In genomic region chr22:17523925-17524324, GRCh38 we compare ENCODE assay signal across 30 cellular contexts. TPM values are rescaled to one million over a fixed set of nuclear protein-coding genes. Genes with fewer than 3 reads are reported as not detected.
"Had no signal": no experiment of that assay in that cellular context is flagged by ENCODE, and none has a peak within 500 bp of the region (broad histone marks: within the 10 kb centered on the region; RNA-seq: fewer than 3 reads in every experiment).

No MANE protein-coding gene starts in this region.

- H3K36me3 Mint-ChIP-seq: immature natural killer cell; naive thymus-derived CD8-positive, alpha-beta T cell; stimulated activated naive B cell treated with anti-CD40 and anti-IgM and Interleukin-4, amounts not matched to agents 10 μg/mL and 1 μg/mL and 100 μg/mL, for 72 hours had no signal

- H3K4me3 ChIP-seq: lower lobe of right lung, neural progenitor cell, ovary, right atrium auricular region, sigmoid colon, smooth muscle cell, stomach, testis, thyroid gland, transverse colon, upper lobe of left lung, vagina had no signal

- H3K4me1 Mint-ChIP-seq: immature natural killer cell had no signal

- H2AFZ ChIP-seq: neural progenitor cell had no signal

- FAIRE-seq: islet of Langerhans, kidney had no signal

- DNase-seq: hypothalamus; immature natural killer cell; kidney; left colon; lower lobe of right lung; mammary epithelial cell; mesenchymal stem cell; naive thymus-derived CD8-positive, alpha-beta T cell; occipital lobe; ovary; sigmoid colon; stimulated activated CD4-positive, alpha-beta T cell treated with anti-CD3 and anti-CD28 coated beads, Interleukin-1b, Interleukin-23, amount 100 ng/mL, for 48 hours; stimulated activated CD4-positive, alpha-beta T cell treated with anti-CD3 and anti-CD28 coated beads, Interleukin-2, amount 100 ng/mL, for 48 hours; stimulated activated naive B cell treated with anti-CD40 and anti-IgM and Interleukin-4, amounts not matched to agents 10 μg/mL and 1 μg/mL and 100 μg/mL, for 72 hours; stimulated activated naive CD8-positive, alpha-beta T cell treated with anti-CD3 and anti-CD28 coated beads, Interleukin-15, Interleukin-2, amounts not matched to agents 100 U/mL and 50 U/mL, for 24 hours; stomach; testis; thyroid gland; transverse colon; upper lobe of left lung had no signal

- H3K27ac ChIP-seq: lower lobe of right lung, neural progenitor cell, neutrophil, ovary, right atrium auricular region, sigmoid colon, stomach, testis, thyroid gland, transverse colon, upper lobe of left lung, vagina had no signal

- H3K9me3 Mint-ChIP-seq: immature natural killer cell; naive thymus-derived CD8-positive, alpha-beta T cell; nephron; neural progenitor cell; stimulated activated naive B cell treated with anti-CD40 and anti-IgM and Interleukin-4, amounts not matched to agents 10 μg/mL and 1 μg/mL and 100 μg/mL, for 72 hours had no signal

- H3K36me3 ChIP-seq: lower lobe of right lung, neutrophil, ovary, right atrium auricular region, sigmoid colon, stomach, thyroid gland, transverse colon, vagina had no signal

- H3K27ac Mint-ChIP-seq: immature natural killer cell; naive thymus-derived CD8-positive, alpha-beta T cell; nephron; neural progenitor cell; progenitor cell of endocrine pancreas; stimulated activated naive B cell treated with anti-CD40 and anti-IgM and Interleukin-4, amounts not matched to agents 10 μg/mL and 1 μg/mL and 100 μg/mL, for 72 hours had no signal

- ATAC-seq: left colon; lower lobe of right lung; naive thymus-derived CD8-positive, alpha-beta T cell; stimulated activated naive B cell treated with anti-CD40 and anti-IgM and Interleukin-4, amounts not matched to agents 10 μg/mL and 1 μg/mL and 100 μg/mL, for 72 hours; stimulated activated naive CD8-positive, alpha-beta T cell treated with anti-CD3 and anti-CD28 coated beads, Interleukin-15, Interleukin-2, amounts not matched to agents 100 U/mL and 50 U/mL, for 24 hours had no signal

- H3K27me3 Mint-ChIP-seq: progenitor cell of endocrine pancreas had no signal

- H3K9me3 ChIP-seq: lower lobe of right lung, neutrophil, ovary, right atrium auricular region, sigmoid colon, stomach, testis, thyroid gland, transverse colon, upper lobe of left lung, vagina had no signal

- H3K9ac ChIP-seq: neural progenitor cell had no signal

- H3K27me3 ChIP-seq: neural progenitor cell, ovary, right atrium auricular region, sigmoid colon, testis, thyroid gland, vagina had no signal

- H3K4me2 ChIP-seq: neural progenitor cell, smooth muscle cell had no signal

- H3K4me3 Mint-ChIP-seq: immature natural killer cell; naive thymus-derived CD8-positive, alpha-beta T cell; nephron; neural progenitor cell; stimulated activated naive B cell treated with anti-CD40 and anti-IgM and Interleukin-4, amounts not matched to agents 10 μg/mL and 1 μg/mL and 100 μg/mL, for 72 hours had no signal

- H3K4me1 ChIP-seq: lower lobe of right lung, neural progenitor cell, right atrium auricular region, sigmoid colon, stomach, testis, thyroid gland, vagina had no signal

RNA-seq across cellular contexts. Expression of gene SLC25A18, which starts 39.4 kb away (rescaled TPM):
- total RNA-seq: left colon; naive thymus-derived CD8-positive, alpha-beta T cell; pulmonary artery endothelial cell; urinary bladder had no signal
- polyA plus RNA-seq: naive thymus-derived CD8-positive, alpha-beta T cell had no signal
